14 cellular contexts compared by ENCODE assay signal in genomic region chr14:91817566-91818325, GRCh38. TPM values are rescaled to one million over a fixed set of nuclear protein-coding genes. Genes with fewer than 3 reads are reported as not detected.
DNase-seq lines count a peak whose midpoint lies in the region; ATAC-seq and TF ChIP-seq lines count a peak whose summit lies in the region.
"Had no signal": no experiment of that assay in that cellular context is flagged by ENCODE, and none has a peak within 500 bp of the region (broad histone marks: within the 10 kb centered on the region; RNA-seq: fewer than 3 reads in every experiment).

No MANE protein-coding gene starts in this region.

- H3K36me3 ChIP-seq in BLaER1 = no peaks in the 10 kb centered on the region
- H3K36me3 ChIP-seq: ovary, tibial nerve had no signal

- DNase-seq in WTC11 (ENCODE audit: low spot score) (no peak), NCI-H510A treated with DMSO at 0.1 percent for 48 hours (lab: John Stamatoyannopoulos, UW) (no peak), dedifferentiated amniotic fluid mesenchymal stem cell (ENCODE audit: extremely low spot score) (no peak), SIG-M5 (lab: John Stamatoyannopoulos, UW) (no peak), NCI-H748 (lab: John Stamatoyannopoulos, UW; ENCODE audit: unreplicated experiment) (no peak)
- DNase-seq: activated CD4-positive, CD25-positive, alpha-beta regulatory T cell treated with anti-CD3 and anti-CD28 coated beads, Interleukin-2, amount 50 U/mL, for 72 hours; NCI-H1092; ovary; stimulated activated CD4-positive, alpha-beta T cell treated with anti-CD3 and anti-CD28 coated beads, Interleukin-4, amount 100 ng/mL, for 4 hours had no signal

- POLR2A ChIA-PET in WTC11 (lab: Charles Lee) = no interaction called here

- peak; percentile 74 for ATAC-seq in GM18858 (IDR thresholded peaks at IDR 0.05; ENCODE audit: unreplicated experiment)
- peak; percentile 81 for ATAC-seq in HG02852 (IDR thresholded peaks at IDR 0.05; ENCODE audit: unreplicated experiment)
- ATAC-seq in WTC11 = peak; percentile 60; the same call in 1 of the 2 replicates

- no peak overlapping the region for H3K4me3 Mint-ChIP-seq in WTC11

- no peaks in the 10 kb centered on the region for H3K27me3 ChIP-seq in BLaER1
- H3K27me3 ChIP-seq: ovary, tibial nerve had no signal

- no peak overlapping the region for H3K27ac ChIP-seq in BLaER1
- H3K27ac ChIP-seq: C4-2B, ovary, tibial nerve had no signal

- H3K9me3 Mint-ChIP-seq in WTC11 = peaks cover 6% of the 10 kb centered on the region; the same call in 1 of the 2 replicates

- H3K4me3 ChIP-seq in BLaER1 = no peak overlapping the region
- H3K4me3 ChIP-seq: ovary, tibial nerve had no signal

- H3K4me1 ChIP-seq in BLaER1 = peaks cover 9% of the 10 kb centered on the region
- H3K4me1 ChIP-seq: tibial nerve had no signal

- no peaks in the 10 kb centered on the region for H4K20me1 ChIP-seq in BLaER1

- H3K27me3 Mint-ChIP-seq in WTC11 (ENCODE audit: low read depth) = no peaks in the 10 kb centered on the region; the same call in 1 of the 2 replicates

- TF ChIP-seq CTCF in WTC11 (IDR thresholded peaks at IDR 0.05) = no peak

- no peaks in the 10 kb centered on the region for H3K36me3 Mint-ChIP-seq in WTC11

- CTCF ChIA-PET in WTC11 (lab: Charles Lee) = no interaction called here

- no peak overlapping the region for H3K9ac ChIP-seq in BLaER1

- peak overlapping the region; percentile 17; the same call in 1 of the 2 replicates for H3K4me2 ChIP-seq in BLaER1

- H3K27ac Mint-ChIP-seq in WTC11 = peak overlapping the region; percentile 60

- H3K4me1 Mint-ChIP-seq in WTC11 = peaks cover 23% of the 10 kb centered on the region

- H3K9me3 ChIP-seq in BLaER1 = no peaks in the 10 kb centered on the region

TF ChIP-seq in WTC11, 78 proteins besides CTCF, POLR2A, EP300 and RAD21:
- no peak for TF ChIP-seq E2F1 (CRISPR knock-in tag; IDR thresholded peaks at IDR 0.05)
- no peak for TF ChIP-seq RORB (CRISPR knock-in tag; IDR thresholded peaks at IDR 0.05)
- TF ChIP-seq ZBTB21 (CRISPR knock-in tag; IDR thresholded peaks at IDR 0.05; ENCODE audit: borderline replicate concordance) = no peak
- TF ChIP-seq TEAD1 (CRISPR knock-in tag; IDR thresholded peaks at IDR 0.05) = no peak
- no peak for TF ChIP-seq NFE2L1 (CRISPR knock-in tag; IDR thresholded peaks at IDR 0.05)
- TF ChIP-seq CREM (CRISPR knock-in tag; IDR thresholded peaks at IDR 0.05) = no peak
- TF ChIP-seq MLX (CRISPR knock-in tag; IDR thresholded peaks at IDR 0.05) = no peak
- TF ChIP-seq, protein P1, sequence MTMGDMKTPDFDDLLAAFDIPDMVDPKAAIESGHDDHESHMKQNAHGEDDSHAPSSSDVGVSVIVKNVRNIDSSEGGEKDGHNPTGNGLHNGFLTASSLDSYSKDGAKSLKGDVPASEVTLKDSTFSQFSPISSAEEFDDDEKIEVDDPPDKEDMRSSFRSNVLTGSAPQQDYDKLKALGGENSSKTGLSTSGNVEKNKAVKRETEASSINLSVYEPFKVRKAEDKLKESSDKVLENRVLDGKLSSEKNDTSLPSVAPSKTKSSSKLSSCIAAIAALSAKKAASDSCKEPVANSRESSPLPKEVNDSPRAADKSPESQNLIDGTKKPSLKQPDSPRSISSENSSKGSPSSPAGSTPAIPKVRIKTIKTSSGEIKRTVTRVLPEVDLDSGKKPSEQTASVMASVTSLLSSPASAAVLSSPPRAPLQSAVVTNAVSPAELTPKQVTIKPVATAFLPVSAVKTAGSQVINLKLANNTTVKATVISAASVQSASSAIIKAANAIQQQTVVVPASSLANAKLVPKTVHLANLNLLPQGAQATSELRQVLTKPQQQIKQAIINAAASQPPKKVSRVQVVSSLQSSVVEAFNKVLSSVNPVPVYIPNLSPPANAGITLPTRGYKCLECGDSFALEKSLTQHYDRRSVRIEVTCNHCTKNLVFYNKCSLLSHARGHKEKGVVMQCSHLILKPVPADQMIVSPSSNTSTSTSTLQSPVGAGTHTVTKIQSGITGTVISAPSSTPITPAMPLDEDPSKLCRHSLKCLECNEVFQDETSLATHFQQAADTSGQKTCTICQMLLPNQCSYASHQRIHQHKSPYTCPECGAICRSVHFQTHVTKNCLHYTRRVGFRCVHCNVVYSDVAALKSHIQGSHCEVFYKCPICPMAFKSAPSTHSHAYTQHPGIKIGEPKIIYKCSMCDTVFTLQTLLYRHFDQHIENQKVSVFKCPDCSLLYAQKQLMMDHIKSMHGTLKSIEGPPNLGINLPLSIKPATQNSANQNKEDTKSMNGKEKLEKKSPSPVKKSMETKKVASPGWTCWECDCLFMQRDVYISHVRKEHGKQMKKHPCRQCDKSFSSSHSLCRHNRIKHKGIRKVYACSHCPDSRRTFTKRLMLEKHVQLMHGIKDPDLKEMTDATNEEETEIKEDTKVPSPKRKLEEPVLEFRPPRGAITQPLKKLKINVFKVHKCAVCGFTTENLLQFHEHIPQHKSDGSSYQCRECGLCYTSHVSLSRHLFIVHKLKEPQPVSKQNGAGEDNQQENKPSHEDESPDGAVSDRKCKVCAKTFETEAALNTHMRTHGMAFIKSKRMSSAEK (CRISPR knock-in tag; IDR thresholded peaks at IDR 0.05; ENCODE audit: borderline replicate concordance) = no peak
- no peak for TF ChIP-seq ATF6 (CRISPR knock-in tag; IDR thresholded peaks at IDR 0.05)
- TF ChIP-seq ESRRA (CRISPR knock-in tag; IDR thresholded peaks at IDR 0.05; ENCODE audit: borderline replicate concordance) = no peak
- TF ChIP-seq TEAD4 (CRISPR knock-in tag; IDR thresholded peaks at IDR 0.05) = no peak
- no peak for TF ChIP-seq ZNF512 (CRISPR knock-in tag; IDR thresholded peaks at IDR 0.05; ENCODE audit: borderline replicate concordance)
- no peak for TF ChIP-seq IRF2 (CRISPR knock-in tag; IDR thresholded peaks at IDR 0.05; ENCODE audit: borderline replicate concordance, low read depth)
- TF ChIP-seq ERG (CRISPR knock-in tag; IDR thresholded peaks at IDR 0.05) = no peak
- no peak for TF ChIP-seq ZMAT4 (CRISPR knock-in tag; IDR thresholded peaks at IDR 0.05)

RNA-seq across cellular contexts. Expression of gene TC2N, which starts 49.6 kb away (rescaled TPM):
- 29.3 to 33.0 TPM (median 29.6 TPM) in 3 replicates for total RNA-seq in WTC11 (2021)
